18 cellular contexts compared by ENCODE assay signal in the genomic region with DNA sequence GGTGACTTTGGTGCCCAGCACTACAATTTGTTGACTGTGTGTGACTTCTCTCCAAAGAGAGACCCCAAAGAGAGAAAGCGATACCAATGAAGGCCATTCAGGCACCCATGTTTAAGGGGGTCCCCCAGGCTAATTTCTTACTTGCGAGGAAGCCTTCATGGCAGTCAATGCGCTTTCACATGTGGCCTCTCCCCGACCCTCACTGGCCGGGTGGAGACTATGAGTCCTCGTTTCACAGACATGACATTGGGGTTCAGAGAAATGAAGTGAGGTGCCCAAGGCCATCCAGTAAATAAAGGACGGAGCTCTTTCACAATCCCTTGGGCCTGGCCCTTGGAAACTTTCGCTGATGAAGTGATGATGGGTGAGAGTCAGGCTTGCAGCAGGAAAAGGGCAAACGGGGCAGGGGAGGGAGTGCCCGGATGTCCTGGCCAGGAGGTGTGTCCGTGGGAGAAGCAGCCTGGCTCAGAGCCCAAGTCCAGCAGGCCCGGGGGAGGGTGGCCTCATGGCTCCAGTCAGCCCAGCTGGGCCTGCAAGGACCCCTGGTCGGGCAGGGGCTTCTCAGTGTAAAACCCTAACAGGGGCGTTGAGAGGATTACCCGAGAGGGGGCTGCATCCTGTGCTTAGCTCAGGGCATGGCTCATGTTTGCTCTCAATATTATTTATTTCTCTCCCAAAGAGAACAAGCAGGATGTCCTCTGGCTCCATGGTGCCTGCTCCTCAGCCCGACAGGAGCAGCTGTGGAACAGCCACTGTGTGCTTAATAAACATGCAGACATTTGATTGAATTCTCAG. TPM values are rescaled to one million over a fixed set of nuclear protein-coding genes. Genes with fewer than 3 reads are reported as not detected.
DNase-seq lines count a peak whose midpoint lies in the region; ATAC-seq and TF ChIP-seq lines count a peak whose summit lies in the region.
"Had no signal": no experiment of that assay in that cellular context is flagged by ENCODE, and none has a peak within 500 bp of the region (broad histone marks: within the 10 kb centered on the region; RNA-seq: fewer than 3 reads in every experiment).

No MANE protein-coding gene starts in this region.

- in situ Hi-C loops in Panc1 (cut with HindIII; ENCODE audit: low pct_unique_long_range_greater_than_20kb, low sequenced_read_pairs): no loop called here

- H3K4me3 Mint-ChIP-seq in CD14-positive monocyte: peak overlapping the region in 1 of 2 donors; percentile 52
- H3K4me3 Mint-ChIP-seq in CD4-positive, alpha-beta memory T cell: no peak overlapping the region
- H3K4me3 Mint-ChIP-seq: activated CD4-positive, alpha-beta T cell treated with anti-CD3 and anti-CD28 coated beads, Interleukin-2, amount 10 ng/mL, durations not matched to agents 7 days and 5 days; T-helper 1 cell treated with Interleukin-12 subunit alpha and Interleukin-12 subunit beta and Interleukin-4 antibody, amounts not matched to agents 30 μg/mL and 1 μg/mL, for 36 hours had no signal

- H3K9me3 ChIP-seq in Panc1 (ENCODE audit: control insufficient read depth, insufficient read depth, low read depth, low read length): no peaks in the 10 kb centered on the region
- no peaks in the 10 kb centered on the region for H3K9me3 ChIP-seq in left ventricle myocardium inferior (replicated peaks)
- H3K9me3 ChIP-seq in CD4-positive, alpha-beta memory T cell (ENCODE audit: control insufficient read depth in 1 of 2, low read length in 2 of 2): no peaks in the 10 kb centered on the region

- H3K27me3 ChIP-seq in Panc1 (ENCODE audit: control insufficient read depth, insufficient read depth, low read length) (no peaks in the 10 kb centered on the region), left ventricle myocardium inferior (ENCODE audit: low read depth) (peaks cover 12% of the 10 kb centered on the region)
- H3K27me3 ChIP-seq in CD4-positive, alpha-beta memory T cell (ENCODE audit: insufficient read depth, low read length): peaks cover 9% of the 10 kb centered on the region

- peaks cover 13% of the 10 kb centered on the region for H3K4me1 ChIP-seq in Panc1 (ENCODE audit: control insufficient read depth, insufficient read depth, low read length)
- H3K4me1 ChIP-seq in left ventricle myocardium inferior: peaks cover 71% of the 10 kb centered on the region
- peaks cover 14% of the 10 kb centered on the region for H3K4me1 ChIP-seq in CD4-positive, alpha-beta memory T cell (ENCODE audit: insufficient read depth, low read length)

- no peak for ATAC-seq in Panc1
- ATAC-seq: activated T-helper 17 cell treated with anti-CD3 and anti-CD28 coated beads, Interleukin-2, amount 50 U/mL, for 72 hours; naive thymus-derived CD8-positive, alpha-beta T cell had no signal

- BruUV-seq in Panc1 (replicated peaks; lab: Mats Ljungman, UMichigan): no TSS peak

- DNase-seq in CD14-positive monocyte (ENCODE audit: low spot score) (peak; percentile 46), Panc1 (ENCODE audit: low read depth, low spot score) (no peak), left ventricle myocardium inferior (no peak), posterior vena cava (ENCODE audit: low spot score) (peak; percentile 78), NCI-H1105 treated with DMSO at 0.1 percent for 48 hours (lab: John Stamatoyannopoulos, UW) (no peak), NCI-H2171 treated with DMSO at 0.1 percent for 48 hours (lab: John Stamatoyannopoulos, UW) (no peak), NCI-H526 (lab: John Stamatoyannopoulos, UW) (no peak)
- no peak for DNase-seq in CD4-positive, alpha-beta memory T cell
- DNase-seq: activated CD4-positive, alpha-beta T cell treated with anti-CD3 and anti-CD28 coated beads, Interleukin-2, amount 10 ng/mL, durations not matched to agents 7 days and 5 days; effector CD4-positive, alpha-beta T cell; foreskin melanocyte; NCI-H2227 treated with DMSO at 0.1 percent for 48 hours; small intestine had no signal

- H3K4me3 ChIP-seq in Panc1 (ENCODE audit: low read depth in 2 of 2, low read length in 2 of 2) (no peak overlapping the region), left ventricle myocardium inferior (peak overlapping the region; percentile 77)
- no peak overlapping the region for H3K4me3 ChIP-seq in CD4-positive, alpha-beta memory T cell (ENCODE audit: low read length in 2 of 2)

- peaks cover 35 to 93% (median 54%) of the 10 kb centered on the region in 3 donors for H3K27me3 Mint-ChIP-seq in CD14-positive monocyte (ENCODE audit: low read depth in 3 of 3)
- peaks cover 15 to 26% of the 10 kb centered on the region in 2 donors for H3K27me3 Mint-ChIP-seq in CD4-positive, alpha-beta memory T cell

- H3K9me3 Mint-ChIP-seq in CD14-positive monocyte: peaks cover 0 to 28% (median 14%) of the 10 kb centered on the region in 7 donors
- no peaks in the 10 kb centered on the region for H3K9me3 Mint-ChIP-seq in CD4-positive, alpha-beta memory T cell
- H3K9me3 Mint-ChIP-seq: activated CD4-positive, alpha-beta T cell treated with anti-CD3 and anti-CD28 coated beads, Interleukin-2, amount 10 ng/mL, durations not matched to agents 7 days and 5 days; activated T-helper 17 cell treated with anti-CD3 and anti-CD28 coated beads, Interleukin-2, amount 50 U/mL, for 72 hours; naive thymus-derived CD8-positive, alpha-beta T cell; T-helper 1 cell treated with Interleukin-12 subunit alpha and Interleukin-12 subunit beta and Interleukin-4 antibody, amounts not matched to agents 30 μg/mL and 1 μg/mL, for 36 hours had no signal

- CTCF ChIA-PET in Panc1 (lab: Charles Lee): interaction anchor here (0.5 to 2.3 kb wide), 2 partner anchors 160 to 195 kb away, joined by 3 to 15 read pairs; no protein-coding TSS in a partner anchor
- CTCF ChIA-PET in CD4-positive, alpha-beta memory T cell (lab: Charles Lee; ENCODE audit: partially characterized antibody): interaction anchor here (1.1 to 2.2 kb wide), 4 partner anchors 9 to 652 kb away, joined by 3 to 6 read pairs (median 3); no protein-coding TSS in a partner anchor

- peaks cover 19% of the 10 kb centered on the region for H3K4me1 Mint-ChIP-seq in CD14-positive monocyte
- H3K4me1 Mint-ChIP-seq in CD4-positive, alpha-beta memory T cell: peaks cover 8 to 12% (median 12%) of the 10 kb centered on the region in 4 donors

- POLR2A ChIA-PET in Panc1 (lab: Charles Lee): no interaction called here
- POLR2A ChIA-PET in CD4-positive, alpha-beta memory T cell (lab: Charles Lee; ENCODE audit: partially characterized antibody): no interaction called here

- H3K27ac Mint-ChIP-seq in CD14-positive monocyte: no peak overlapping the region
- no peak overlapping the region for H3K27ac Mint-ChIP-seq in CD4-positive, alpha-beta memory T cell
- H3K27ac Mint-ChIP-seq: activated CD4-positive, alpha-beta T cell treated with anti-CD3 and anti-CD28 coated beads, Interleukin-2, amount 10 ng/mL, durations not matched to agents 7 days and 5 days; activated T-helper 17 cell treated with anti-CD3 and anti-CD28 coated beads, Interleukin-2, amount 50 U/mL, for 72 hours; T-helper 1 cell treated with Interleukin-12 subunit alpha and Interleukin-12 subunit beta and Interleukin-4 antibody, amounts not matched to agents 30 μg/mL and 1 μg/mL, for 36 hours had no signal

- TF ChIP-seq CTCF in CD14-positive monocyte (IDR thresholded peaks at IDR 0.05) (no peak), Panc1 (IDR thresholded peaks at IDR 0.05) (no peak), left ventricle myocardium inferior (IDR thresholded peaks at IDR 0.05; ENCODE audit: borderline replicate concordance) (no peak)

- H3K36me3 ChIP-seq in Panc1 (ENCODE audit: control insufficient read depth, insufficient read depth, low read length): no peaks in the 10 kb centered on the region
- no peaks in the 10 kb centered on the region for H3K36me3 ChIP-seq in left ventricle myocardium inferior
- no peaks in the 10 kb centered on the region for H3K36me3 ChIP-seq in CD4-positive, alpha-beta memory T cell (ENCODE audit: insufficient read depth, low read length)

- H3K36me3 Mint-ChIP-seq in CD14-positive monocyte: peaks cover 0 to 7% of the 10 kb centered on the region in 2 donors
- no peaks in the 10 kb centered on the region for H3K36me3 Mint-ChIP-seq in CD4-positive, alpha-beta memory T cell
- H3K36me3 Mint-ChIP-seq: naive thymus-derived CD8-positive, alpha-beta T cell had no signal

- intact Hi-C loops in CD14-positive monocyte (cut with micrococcal nuclease): loop anchor here (5.0 to 10.0 kb wide), 2 partner anchors 140 to 423 kb away; no protein-coding TSS in a partner anchor
- intact Hi-C loops in Panc1 (cut with micrococcal nuclease; ENCODE audit: unreplicated experiment): no loop called here
- intact Hi-C loops in left ventricle myocardium inferior (cut with micrococcal nuclease): loop anchor here (10.0 kb wide), 1 partner anchor 130 kb away; no protein-coding TSS in a partner anchor
- intact Hi-C loops in posterior vena cava (cut with DNase I): loop anchor here in 1 of 2 donors (5.0 kb wide), 1 partner anchor 138 kb away; no protein-coding TSS in a partner anchor
- intact Hi-C loops in CD4-positive, alpha-beta memory T cell (cut with micrococcal nuclease): loop anchor here (5.0 kb wide), 2 partner anchors 412 to 692 kb away; no protein-coding TSS in a partner anchor

- H3K27ac ChIP-seq in Panc1 (ENCODE audit: low read length) (peak overlapping the region; percentile 62; the same call in 1 of the 2 replicates), left ventricle myocardium inferior (replicated peaks) (peak overlapping the region; percentile 93)
- no peak overlapping the region for H3K27ac ChIP-seq in CD4-positive, alpha-beta memory T cell (ENCODE audit: low read depth, low read length)

RNA-seq across cellular contexts. Expression of a gene that starts 14.7 kb away (rescaled TPM):
- polyA plus RNA-seq in CD14-positive monocyte: not detected
- total RNA-seq in Panc1 (2021; ENCODE audit: unreplicated experiment): 35.6 TPM
- 30.7 TPM for polyA plus RNA-seq in Panc1 (2012; ENCODE audit: insufficient read length)
- 8.2 TPM for total RNA-seq in left ventricle myocardium inferior
- 10 to 100 TPM; 11.2 to 16.5 TPM for total RNA-seq in posterior vena cava
- not detected for total RNA-seq in CD4-positive, alpha-beta memory T cell
- polyA plus RNA-seq in CD4-positive, alpha-beta memory T cell: not detected
- total RNA-seq: activated CD4-positive, alpha-beta T cell treated with anti-CD3 and anti-CD28 coated beads, Interleukin-2, amount 10 ng/mL, durations not matched to agents 7 days and 5 days; activated T-helper 17 cell treated with anti-CD3 and anti-CD28 coated beads, Interleukin-2, amount 50 U/mL, for 72 hours had no signal
- polyA plus RNA-seq: keratinocyte; naive thymus-derived CD8-positive, alpha-beta T cell had no signal

RNA-seq across cellular contexts. Expression of a gene that starts 37.9 kb away (rescaled TPM):
- polyA plus RNA-seq in CD14-positive monocyte: not detected
- total RNA-seq in Panc1 (2021; ENCODE audit: unreplicated experiment) (not detected), left ventricle myocardium inferior (not detected), posterior vena cava (under 1 TPM in 1 of 2 donors, not detected in 1; 0.24 TPM)
- 0.19 TPM for polyA plus RNA-seq in Panc1 (2012; ENCODE audit: insufficient read length)
- total RNA-seq in CD4-positive, alpha-beta memory T cell: not detected
- polyA plus RNA-seq in CD4-positive, alpha-beta memory T cell: not detected
- total RNA-seq: activated CD4-positive, alpha-beta T cell treated with anti-CD3 and anti-CD28 coated beads, Interleukin-2, amount 10 ng/mL, durations not matched to agents 7 days and 5 days; activated T-helper 17 cell treated with anti-CD3 and anti-CD28 coated beads, Interleukin-2, amount 50 U/mL, for 72 hours; naive thymus-derived CD8-positive, alpha-beta T cell; temporal lobe had no signal
- polyA plus RNA-seq: naive thymus-derived CD8-positive, alpha-beta T cell; small intestine had no signal

Comparison
In these comparisons a context has a peak if more than half of its experiments do, and no peak if none do; other contexts are left out.
1. DNase-seq: peak in CD14-positive monocyte (single experiment) and posterior vena cava (single experiment); none in Panc1 (single experiment), left ventricle myocardium inferior (single experiment), CD4-positive, alpha-beta memory T cell (0 of 5), NCI-H1105 treated with DMSO at 0.1 percent for 48 hours (single experiment), NCI-H2171 treated with DMSO at 0.1 percent for 48 hours (single experiment) and NCI-H526 (0 of 2).